ENCODE assay signal across 22 cellular contexts in genomic region chr5:12661617-12662370, GRCh38.
DNase-seq lines count a peak whose midpoint lies in the region; ATAC-seq and TF ChIP-seq lines count a peak whose summit lies in the region.
"Had no signal": no experiment of that assay in that cellular context is flagged by ENCODE, and none has a peak within 500 bp of the region (broad histone marks: within the 10 kb centered on the region; RNA-seq: fewer than 3 reads in every experiment).

No MANE protein-coding gene starts in this region.

- H3K23me2 ChIP-seq in H9 (ENCODE audit: insufficient read length, low read depth, low read length, poor library complexity, severe bottlenecking): no peaks in the 10 kb centered on the region

- no peak overlapping the region for H4K91ac ChIP-seq in H9 (ENCODE audit: insufficient read length, low read depth, low read length)

- H2BK120ac ChIP-seq in H9 (ENCODE audit: low read depth, low read length, poor library complexity, severe bottlenecking): no peak overlapping the region

- H3K23ac ChIP-seq in H9 (ENCODE audit: insufficient read length, low read depth, low read length): no peak overlapping the region

- TF ChIP-seq EP300 in tibial nerve (IDR thresholded peaks at IDR 0.05): no peak

- peaks cover 40 to 49% of the 10 kb centered on the region in 2 experiments for H3K4me1 Mint-ChIP-seq in H9

- H4K20me1 ChIP-seq in H9 (ENCODE audit: control insufficient read depth, insufficient read depth, insufficient read length): no peaks in the 10 kb centered on the region
- H4K20me1 ChIP-seq: BLaER1 treated with 17β-estradiol and CSF1 and Interleukin-3, amounts not matched to agents 10 nM and 100 nM had no signal

- peaks cover 17 to 30% of the 10 kb centered on the region in 2 experiments; a peak in 4 of 5 replicates for H3K9me3 Mint-ChIP-seq in H9

- H3K4me2 ChIP-seq in H9 (ENCODE audit: insufficient read depth, insufficient read length, low read length): no peak overlapping the region
- H3K4me2 ChIP-seq: A549; BLaER1 treated with 17β-estradiol and CSF1 and Interleukin-3, amounts not matched to agents 10 nM and 100 nM had no signal

- H2BK5ac ChIP-seq in H9 (ENCODE audit: insufficient read length, low read length): no peak overlapping the region

- H3K18ac ChIP-seq in H9 (ENCODE audit: insufficient read length, low read depth, low read length): no peak overlapping the region

- H3K27ac Mint-ChIP-seq in H9: no peak overlapping the region; a peak in 2 of 7 replicates
- H3K27ac Mint-ChIP-seq: CD4-positive, alpha-beta T cell had no signal

- H3K9me3 ChIP-seq in H9 (ENCODE audit: control insufficient read depth, low read depth, low read length): no peaks in the 10 kb centered on the region
- H3K9me3 ChIP-seq in RWPE2 (ENCODE audit: severe bottlenecking): no peaks in the 10 kb centered on the region
- no peaks in the 10 kb centered on the region for H3K9me3 ChIP-seq in iPS-15b (ENCODE audit: control insufficient read depth, insufficient read depth, low read length)
- H3K9me3 ChIP-seq in tibial nerve: peaks cover 0 to 17% (median 0%) of the 10 kb centered on the region in 4 donors

- no peak overlapping the region for H2AFZ ChIP-seq in H9 (ENCODE audit: low read length)

- no CpG with 5 or more reads among the region's 33 CpGs for WGBS in H9 (ENCODE audit: extremely low coverage, insufficient read length, low lambda C conversion rate)
- 91 to 92% methylated on average over 17 to 21 of the region's 33 CpGs for WGBS in tibial nerve, 2 donors

- TF ChIP-seq POLR2A in tibial nerve (IDR thresholded peaks at IDR 0.05): no peak

- H3K4me3 Mint-ChIP-seq in H9: peak overlapping the region in 1 of 2 experiments; percentile 69; a peak in 2 of 5 replicates
- H3K4me3 Mint-ChIP-seq: CD4-positive, alpha-beta T cell had no signal

- H3K9ac ChIP-seq in H9 (ENCODE audit: extremely low read depth, insufficient read length, low read length) (no peak overlapping the region), iPS-15b (ENCODE audit: low read depth, low read length) (no peak overlapping the region)
- H3K9ac ChIP-seq: BLaER1 treated with 17β-estradiol and CSF1 and Interleukin-3, amounts not matched to agents 10 nM and 100 nM had no signal

- H3K14ac ChIP-seq in H9 (ENCODE audit: insufficient read depth, low read length): no peak overlapping the region

- H3K79me1 ChIP-seq in H9 (ENCODE audit: insufficient read depth, low read depth, low read length, poor library complexity, severe bottlenecking): peaks cover 2% of the 10 kb centered on the region

- DNase-seq in H9 (peak; percentile 90), RWPE2 (ENCODE audit: low spot score) (peak; percentile 54), posterior vena cava (ENCODE audit: low spot score) (peak; percentile 70), H4 (ENCODE audit: low spot score) (no peak), tibial nerve (ENCODE audit: low spot score in 2 of 2) (no peak)
- DNase-seq: AML-193; CD4-positive, alpha-beta T cell; DMS53; H7; KBM-7; MG63; NCI-H1105 treated with DMSO at 0.1 percent for 48 hours; NCI-H146; NCI-H1930; NCI-H2107; NCI-H524; NCI-H748 treated with DMSO at 0.1 percent for 48 hours; SHP77 had no signal

- no peak overlapping the region for H3K56ac ChIP-seq in H9 (ENCODE audit: insufficient read length, low read depth, low read length)

- H3K27ac ChIP-seq in H9 (ENCODE audit: insufficient read length, low read depth, low read length): no peak overlapping the region
- no peak overlapping the region for H3K27ac ChIP-seq in RWPE2 (ENCODE audit: poor library complexity, severe bottlenecking)
- no peak overlapping the region for H3K27ac ChIP-seq in tibial nerve
- H3K27ac ChIP-seq: A549; BLaER1 treated with 17β-estradiol and CSF1 and Interleukin-3, amounts not matched to agents 10 nM and 100 nM had no signal

- H4K5ac ChIP-seq in H9 (ENCODE audit: insufficient read length, low read depth, low read length): no peak overlapping the region

- no peak overlapping the region for H3K4ac ChIP-seq in H9 (ENCODE audit: low read depth, low read length)

- no peak overlapping the region for H2BK20ac ChIP-seq in H9 (ENCODE audit: low read depth, low read length, poor library complexity, severe bottlenecking)

- H3K36me3 Mint-ChIP-seq in H9 (ENCODE audit: insufficient read depth in 1 of 3, low read depth in 3 of 3): peaks cover 79 to 89% (median 83%) of the 10 kb centered on the region in 3 experiments

- no peak for ATAC-seq in RWPE2 (ENCODE audit: low read depth)
- ATAC-seq in GM18858 (IDR thresholded peaks at IDR 0.05; ENCODE audit: unreplicated experiment): no peak
- ATAC-seq: A549 had no signal

- H3K4me3 ChIP-seq in RWPE2 (ENCODE audit: severe bottlenecking): no peak overlapping the region
- H3K4me3 ChIP-seq in iPS-15b (ENCODE audit: low read depth, low read length): peak overlapping the region; percentile 36
- no peak overlapping the region for H3K4me3 ChIP-seq in tibial nerve
- H3K4me3 ChIP-seq: A549; BLaER1 treated with 17β-estradiol and CSF1 and Interleukin-3, amounts not matched to agents 10 nM and 100 nM; MG63 had no signal

- H3K4me1 ChIP-seq in H9 (ENCODE audit: insufficient read depth, low read length) (no peaks in the 10 kb centered on the region), RWPE2 (ENCODE audit: insufficient read depth, poor library complexity, severe bottlenecking) (no peaks in the 10 kb centered on the region), iPS-15b (ENCODE audit: control insufficient read depth, insufficient read depth, low read length) (no peaks in the 10 kb centered on the region), tibial nerve (no peaks in the 10 kb centered on the region)
- H3K4me1 ChIP-seq: A549; BLaER1 treated with 17β-estradiol and CSF1 and Interleukin-3, amounts not matched to agents 10 nM and 100 nM had no signal

- TF ChIP-seq CTCF in H9 (conservative IDR thresholded peaks at IDR 0.05): peak; percentile 34; the same call in 2 of the 3 replicates
- no peak for TF ChIP-seq CTCF in RWPE2 (IDR thresholded peaks at IDR 0.05; ENCODE audit: poor library complexity, severe bottlenecking)
- no peak for TF ChIP-seq CTCF in tibial nerve (IDR thresholded peaks at IDR 0.05)

- no peak overlapping the region for H2BK12ac ChIP-seq in H9 (ENCODE audit: insufficient read length, low read depth, low read length)

- peaks cover 17% of the 10 kb centered on the region; the same call in 1 of the 2 replicates for H3K79me2 ChIP-seq in H9 (ENCODE audit: insufficient read depth, low read length)

- H2BK15ac ChIP-seq in H9 (ENCODE audit: low read depth, low read length): no peak overlapping the region; the same call in 1 of the 2 replicates

- H3K27me3 ChIP-seq in H9 (ENCODE audit: insufficient read depth, low read length): no peaks in the 10 kb centered on the region
- H3K27me3 ChIP-seq in RWPE2 (ENCODE audit: insufficient read depth, poor library complexity, severe bottlenecking): no peaks in the 10 kb centered on the region
- H3K27me3 ChIP-seq in iPS-15b (ENCODE audit: control insufficient read depth, insufficient read depth, low read length): no peaks in the 10 kb centered on the region
- no peaks in the 10 kb centered on the region for H3K27me3 ChIP-seq in tibial nerve
- H3K27me3 ChIP-seq: BLaER1 treated with 17β-estradiol and CSF1 and Interleukin-3, amounts not matched to agents 10 nM and 100 nM; MG63 had no signal

- no peaks in the 10 kb centered on the region for H3K36me3 ChIP-seq in RWPE2 (ENCODE audit: low read depth)
- H3K36me3 ChIP-seq in iPS-15b (ENCODE audit: control insufficient read depth, insufficient read depth, low read length): peaks cover 14% of the 10 kb centered on the region
- no peaks in the 10 kb centered on the region for H3K36me3 ChIP-seq in tibial nerve
- H3K36me3 ChIP-seq: BLaER1 treated with 17β-estradiol and CSF1 and Interleukin-3, amounts not matched to agents 10 nM and 100 nM; MG63 had no signal

- peaks cover 2% of the 10 kb centered on the region; the same call in 1 of the 2 replicates for H3K27me3 Mint-ChIP-seq in H9 (ENCODE audit: low read depth)
- H3K27me3 Mint-ChIP-seq: CD4-positive, alpha-beta T cell had no signal

- no peak overlapping the region for H3T11ph ChIP-seq in H9 (ENCODE audit: low read length)

- no peak overlapping the region for H2AK5ac ChIP-seq in H9 (ENCODE audit: insufficient read length, low read length)

- no peak overlapping the region for H4K8ac ChIP-seq in H9 (replicated peaks; ENCODE audit: insufficient read length, low read depth, low read length)

- intact Hi-C loops in posterior vena cava (cut with DNase I): no loop called here

Comparison
In these comparisons a context has a peak if more than half of its experiments do, and no peak if none do; other contexts are left out.
1. DNase-seq: peak in H9 (single experiment), RWPE2 (single experiment) and posterior vena cava (single experiment); none in H4 (single experiment) and tibial nerve (0 of 2).